Comparison of ENCODE assay signal across 1 cellular context in the genomic region with DNA sequence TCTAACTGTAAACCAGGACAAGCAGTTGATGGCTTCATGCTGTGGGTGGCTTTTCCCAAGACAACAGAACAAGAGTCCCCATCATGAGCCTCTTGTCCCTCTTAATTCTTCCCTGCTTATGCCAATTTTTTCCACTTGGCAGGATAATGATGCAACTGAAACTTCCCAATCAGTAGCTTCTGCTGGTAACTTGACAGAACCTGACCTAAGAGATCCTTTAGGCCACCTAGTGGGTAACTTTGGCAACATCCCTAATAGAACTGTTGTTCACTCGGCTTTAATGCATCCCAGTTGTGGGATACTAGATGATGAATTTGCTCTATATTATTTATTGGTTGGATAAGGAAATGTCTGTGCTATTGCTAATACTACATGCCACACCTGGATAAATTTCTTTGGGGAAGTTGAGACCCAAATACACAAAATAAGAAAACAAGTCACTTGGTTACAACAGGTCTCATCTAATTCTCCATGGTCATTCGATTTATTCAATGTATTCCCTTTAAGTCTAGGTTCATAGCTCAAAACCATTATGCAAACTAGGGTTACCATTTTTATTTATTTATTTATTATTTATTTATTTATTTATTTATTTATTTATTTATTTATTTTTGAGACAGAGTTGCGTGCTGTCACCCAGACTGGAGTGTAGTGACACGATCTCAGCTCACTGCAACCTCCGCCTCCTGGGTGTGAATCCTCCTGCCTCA.
TF ChIP-seq lines count a peak whose summit lies in the region.

No MANE protein-coding gene starts in this region.

TF ChIP-seq in HEK293, 187 proteins besides CTCF, POLR2A, EP300 and RAD21 (continued from another document and continues in another):
- TF ChIP-seq ZNF354C (tag by site-specific recombination; IDR thresholded peaks at IDR 0.05; ENCODE audit: borderline replicate concordance, low read depth) (0 out of 2 replicates have a peak, but pooled peaks have one; percentile 80), ZNF48 (tag by site-specific recombination; IDR thresholded peaks at IDR 0.05) (no peak), ZNF707 (tag by site-specific recombination; IDR thresholded peaks at IDR 0.05) (no peak), ZNF404 (tag by site-specific recombination; IDR thresholded peaks at IDR 0.05) (peak; percentile 93; the same call in 1 of the 2 replicates), GLI4 (tag by site-specific recombination; IDR thresholded peaks at IDR 0.05) (no peak), ZBTB17 (tag by site-specific recombination; IDR thresholded peaks at IDR 0.05) (no peak), ZNF274 (IDR thresholded peaks at IDR 0.05; ENCODE audit: low read length) (no peak), ZNF274 (tag by site-specific recombination; IDR thresholded peaks at IDR 0.05; ENCODE audit: borderline replicate concordance) (no peak), MZF1 (tag by site-specific recombination; IDR thresholded peaks at IDR 0.05; ENCODE audit: borderline replicate concordance) (no peak; the same call in 1 of the 2 replicates), ZNF777 (tag by site-specific recombination; IDR thresholded peaks at IDR 0.05; ENCODE audit: borderline replicate concordance) (no peak), ZXDB (tag by site-specific recombination; IDR thresholded peaks at IDR 0.05) (peak; percentile 84), ZNF768 (tag by site-specific recombination; IDR thresholded peaks at IDR 0.05) (no peak), SCRT2 (tag by site-specific recombination; IDR thresholded peaks at IDR 0.05) (0 out of 2 replicates have a peak, but pooled peaks have one; percentile 42), ZNF350 (tag by site-specific recombination; IDR thresholded peaks at IDR 0.05) (no peak), ZNF133 (tag by site-specific recombination; IDR thresholded peaks at IDR 0.05) (no peak), ZBTB7A (tag by site-specific recombination; IDR thresholded peaks at IDR 0.05; ENCODE audit: low read depth) (no peak), ZNF16 (tag by site-specific recombination; IDR thresholded peaks at IDR 0.05; ENCODE audit: low read depth) (no peak), ZNF423 (tag by site-specific recombination; IDR thresholded peaks at IDR 0.05) (no peak), BCL11A (tag by site-specific recombination; IDR thresholded peaks at IDR 0.05; ENCODE audit: low read depth) (no peak), SP3 (tag by site-specific recombination; IDR thresholded peaks at IDR 0.05) (no peak), ZNF629 (tag by site-specific recombination; IDR thresholded peaks at IDR 0.05) (peak; percentile 64; the same call in 1 of the 2 replicates), ZNF37A (tag by site-specific recombination; IDR thresholded peaks at IDR 0.05) (no peak), ZNF658 (tag by site-specific recombination; IDR thresholded peaks at IDR 0.05) (no peak), ZBTB21 (tag by site-specific recombination; IDR thresholded peaks at IDR 0.05) (peak; percentile 69; the same call in 1 of the 2 replicates), ZNF843 (tag by site-specific recombination; IDR thresholded peaks at IDR 0.05) (no peak), KLF1 (tag by site-specific recombination; IDR thresholded peaks at IDR 0.05) (no peak), HOXA7 (CRISPR knock-in tag; IDR thresholded peaks at IDR 0.05; ENCODE audit: borderline replicate concordance) (no peak)
- TF ChIP-seq, protein P1, sequence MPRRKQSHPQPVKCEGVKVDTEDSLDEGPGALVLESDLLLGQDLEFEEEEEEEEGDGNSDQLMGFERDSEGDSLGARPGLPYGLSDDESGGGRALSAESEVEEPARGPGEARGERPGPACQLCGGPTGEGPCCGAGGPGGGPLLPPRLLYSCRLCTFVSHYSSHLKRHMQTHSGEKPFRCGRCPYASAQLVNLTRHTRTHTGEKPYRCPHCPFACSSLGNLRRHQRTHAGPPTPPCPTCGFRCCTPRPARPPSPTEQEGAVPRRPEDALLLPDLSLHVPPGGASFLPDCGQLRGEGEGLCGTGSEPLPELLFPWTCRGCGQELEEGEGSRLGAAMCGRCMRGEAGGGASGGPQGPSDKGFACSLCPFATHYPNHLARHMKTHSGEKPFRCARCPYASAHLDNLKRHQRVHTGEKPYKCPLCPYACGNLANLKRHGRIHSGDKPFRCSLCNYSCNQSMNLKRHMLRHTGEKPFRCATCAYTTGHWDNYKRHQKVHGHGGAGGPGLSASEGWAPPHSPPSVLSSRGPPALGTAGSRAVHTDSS (tag by site-specific recombination; IDR thresholded peaks at IDR 0.05), result no peak
- TF ChIP-seq, protein P2, sequence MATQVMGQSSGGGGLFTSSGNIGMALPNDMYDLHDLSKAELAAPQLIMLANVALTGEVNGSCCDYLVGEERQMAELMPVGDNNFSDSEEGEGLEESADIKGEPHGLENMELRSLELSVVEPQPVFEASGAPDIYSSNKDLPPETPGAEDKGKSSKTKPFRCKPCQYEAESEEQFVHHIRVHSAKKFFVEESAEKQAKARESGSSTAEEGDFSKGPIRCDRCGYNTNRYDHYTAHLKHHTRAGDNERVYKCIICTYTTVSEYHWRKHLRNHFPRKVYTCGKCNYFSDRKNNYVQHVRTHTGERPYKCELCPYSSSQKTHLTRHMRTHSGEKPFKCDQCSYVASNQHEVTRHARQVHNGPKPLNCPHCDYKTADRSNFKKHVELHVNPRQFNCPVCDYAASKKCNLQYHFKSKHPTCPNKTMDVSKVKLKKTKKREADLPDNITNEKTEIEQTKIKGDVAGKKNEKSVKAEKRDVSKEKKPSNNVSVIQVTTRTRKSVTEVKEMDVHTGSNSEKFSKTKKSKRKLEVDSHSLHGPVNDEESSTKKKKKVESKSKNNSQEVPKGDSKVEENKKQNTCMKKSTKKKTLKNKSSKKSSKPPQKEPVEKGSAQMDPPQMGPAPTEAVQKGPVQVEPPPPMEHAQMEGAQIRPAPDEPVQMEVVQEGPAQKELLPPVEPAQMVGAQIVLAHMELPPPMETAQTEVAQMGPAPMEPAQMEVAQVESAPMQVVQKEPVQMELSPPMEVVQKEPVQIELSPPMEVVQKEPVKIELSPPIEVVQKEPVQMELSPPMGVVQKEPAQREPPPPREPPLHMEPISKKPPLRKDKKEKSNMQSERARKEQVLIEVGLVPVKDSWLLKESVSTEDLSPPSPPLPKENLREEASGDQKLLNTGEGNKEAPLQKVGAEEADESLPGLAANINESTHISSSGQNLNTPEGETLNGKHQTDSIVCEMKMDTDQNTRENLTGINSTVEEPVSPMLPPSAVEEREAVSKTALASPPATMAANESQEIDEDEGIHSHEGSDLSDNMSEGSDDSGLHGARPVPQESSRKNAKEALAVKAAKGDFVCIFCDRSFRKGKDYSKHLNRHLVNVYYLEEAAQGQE (tag by site-specific recombination; IDR thresholded peaks at IDR 0.05), result peak; percentile 86
- TF ChIP-seq, protein P3, sequence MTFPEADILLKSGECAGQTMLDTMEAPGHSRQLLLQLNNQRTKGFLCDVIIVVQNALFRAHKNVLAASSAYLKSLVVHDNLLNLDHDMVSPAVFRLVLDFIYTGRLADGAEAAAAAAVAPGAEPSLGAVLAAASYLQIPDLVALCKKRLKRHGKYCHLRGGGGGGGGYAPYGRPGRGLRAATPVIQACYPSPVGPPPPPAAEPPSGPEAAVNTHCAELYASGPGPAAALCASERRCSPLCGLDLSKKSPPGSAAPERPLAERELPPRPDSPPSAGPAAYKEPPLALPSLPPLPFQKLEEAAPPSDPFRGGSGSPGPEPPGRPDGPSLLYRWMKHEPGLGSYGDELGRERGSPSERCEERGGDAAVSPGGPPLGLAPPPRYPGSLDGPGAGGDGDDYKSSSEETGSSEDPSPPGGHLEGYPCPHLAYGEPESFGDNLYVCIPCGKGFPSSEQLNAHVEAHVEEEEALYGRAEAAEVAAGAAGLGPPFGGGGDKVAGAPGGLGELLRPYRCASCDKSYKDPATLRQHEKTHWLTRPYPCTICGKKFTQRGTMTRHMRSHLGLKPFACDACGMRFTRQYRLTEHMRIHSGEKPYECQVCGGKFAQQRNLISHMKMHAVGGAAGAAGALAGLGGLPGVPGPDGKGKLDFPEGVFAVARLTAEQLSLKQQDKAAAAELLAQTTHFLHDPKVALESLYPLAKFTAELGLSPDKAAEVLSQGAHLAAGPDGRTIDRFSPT (tag by site-specific recombination; IDR thresholded peaks at IDR 0.05), result no peak
- TF ChIP-seq, protein P4, sequence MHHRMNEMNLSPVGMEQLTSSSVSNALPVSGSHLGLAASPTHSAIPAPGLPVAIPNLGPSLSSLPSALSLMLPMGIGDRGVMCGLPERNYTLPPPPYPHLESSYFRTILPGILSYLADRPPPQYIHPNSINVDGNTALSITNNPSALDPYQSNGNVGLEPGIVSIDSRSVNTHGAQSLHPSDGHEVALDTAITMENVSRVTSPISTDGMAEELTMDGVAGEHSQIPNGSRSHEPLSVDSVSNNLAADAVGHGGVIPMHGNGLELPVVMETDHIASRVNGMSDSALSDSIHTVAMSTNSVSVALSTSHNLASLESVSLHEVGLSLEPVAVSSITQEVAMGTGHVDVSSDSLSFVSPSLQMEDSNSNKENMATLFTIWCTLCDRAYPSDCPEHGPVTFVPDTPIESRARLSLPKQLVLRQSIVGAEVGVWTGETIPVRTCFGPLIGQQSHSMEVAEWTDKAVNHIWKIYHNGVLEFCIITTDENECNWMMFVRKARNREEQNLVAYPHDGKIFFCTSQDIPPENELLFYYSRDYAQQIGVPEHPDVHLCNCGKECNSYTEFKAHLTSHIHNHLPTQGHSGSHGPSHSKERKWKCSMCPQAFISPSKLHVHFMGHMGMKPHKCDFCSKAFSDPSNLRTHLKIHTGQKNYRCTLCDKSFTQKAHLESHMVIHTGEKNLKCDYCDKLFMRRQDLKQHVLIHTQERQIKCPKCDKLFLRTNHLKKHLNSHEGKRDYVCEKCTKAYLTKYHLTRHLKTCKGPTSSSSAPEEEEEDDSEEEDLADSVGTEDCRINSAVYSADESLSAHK (tag by site-specific recombination; IDR thresholded peaks at IDR 0.05), result no peak
- TF ChIP-seq, protein P5, sequence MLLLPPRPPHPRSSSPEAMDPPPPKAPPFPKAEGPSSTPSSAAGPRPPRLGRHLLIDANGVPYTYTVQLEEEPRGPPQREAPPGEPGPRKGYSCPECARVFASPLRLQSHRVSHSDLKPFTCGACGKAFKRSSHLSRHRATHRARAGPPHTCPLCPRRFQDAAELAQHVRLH (tag by site-specific recombination; IDR thresholded peaks at IDR 0.05), result peak; percentile 64; the same call in 1 of the 2 replicates
- TF ChIP-seq, protein P6, sequence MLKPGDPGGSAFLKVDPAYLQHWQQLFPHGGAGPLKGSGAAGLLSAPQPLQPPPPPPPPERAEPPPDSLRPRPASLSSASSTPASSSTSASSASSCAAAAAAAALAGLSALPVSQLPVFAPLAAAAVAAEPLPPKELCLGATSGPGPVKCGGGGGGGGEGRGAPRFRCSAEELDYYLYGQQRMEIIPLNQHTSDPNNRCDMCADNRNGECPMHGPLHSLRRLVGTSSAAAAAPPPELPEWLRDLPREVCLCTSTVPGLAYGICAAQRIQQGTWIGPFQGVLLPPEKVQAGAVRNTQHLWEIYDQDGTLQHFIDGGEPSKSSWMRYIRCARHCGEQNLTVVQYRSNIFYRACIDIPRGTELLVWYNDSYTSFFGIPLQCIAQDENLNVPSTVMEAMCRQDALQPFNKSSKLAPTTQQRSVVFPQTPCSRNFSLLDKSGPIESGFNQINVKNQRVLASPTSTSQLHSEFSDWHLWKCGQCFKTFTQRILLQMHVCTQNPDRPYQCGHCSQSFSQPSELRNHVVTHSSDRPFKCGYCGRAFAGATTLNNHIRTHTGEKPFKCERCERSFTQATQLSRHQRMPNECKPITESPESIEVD (tag by site-specific recombination; IDR thresholded peaks at IDR 0.05), result no peak
- TF ChIP-seq, protein P7, sequence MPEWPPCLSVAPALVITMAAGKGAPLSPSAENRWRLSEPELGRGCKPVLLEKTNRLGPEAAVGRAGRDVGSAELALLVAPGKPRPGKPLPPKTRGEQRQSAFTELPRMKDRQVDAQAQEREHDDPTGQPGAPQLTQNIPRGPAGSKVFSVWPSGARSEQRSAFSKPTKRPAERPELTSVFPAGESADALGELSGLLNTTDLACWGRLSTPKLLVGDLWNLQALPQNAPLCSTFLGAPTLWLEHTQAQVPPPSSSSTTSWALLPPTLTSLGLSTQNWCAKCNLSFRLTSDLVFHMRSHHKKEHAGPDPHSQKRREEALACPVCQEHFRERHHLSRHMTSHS (tag by site-specific recombination; IDR thresholded peaks at IDR 0.05), result no peak
- TF ChIP-seq, protein P8, sequence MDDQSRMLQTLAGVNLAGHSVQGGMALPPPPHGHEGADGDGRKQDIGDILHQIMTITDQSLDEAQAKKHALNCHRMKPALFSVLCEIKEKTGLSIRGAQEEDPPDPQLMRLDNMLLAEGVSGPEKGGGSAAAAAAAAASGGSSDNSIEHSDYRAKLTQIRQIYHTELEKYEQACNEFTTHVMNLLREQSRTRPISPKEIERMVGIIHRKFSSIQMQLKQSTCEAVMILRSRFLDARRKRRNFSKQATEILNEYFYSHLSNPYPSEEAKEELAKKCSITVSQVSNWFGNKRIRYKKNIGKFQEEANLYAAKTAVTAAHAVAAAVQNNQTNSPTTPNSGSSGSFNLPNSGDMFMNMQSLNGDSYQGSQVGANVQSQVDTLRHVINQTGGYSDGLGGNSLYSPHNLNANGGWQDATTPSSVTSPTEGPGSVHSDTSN (CRISPR knock-in tag; IDR thresholded peaks at IDR 0.05), result no peak
- TF ChIP-seq, protein P9, sequence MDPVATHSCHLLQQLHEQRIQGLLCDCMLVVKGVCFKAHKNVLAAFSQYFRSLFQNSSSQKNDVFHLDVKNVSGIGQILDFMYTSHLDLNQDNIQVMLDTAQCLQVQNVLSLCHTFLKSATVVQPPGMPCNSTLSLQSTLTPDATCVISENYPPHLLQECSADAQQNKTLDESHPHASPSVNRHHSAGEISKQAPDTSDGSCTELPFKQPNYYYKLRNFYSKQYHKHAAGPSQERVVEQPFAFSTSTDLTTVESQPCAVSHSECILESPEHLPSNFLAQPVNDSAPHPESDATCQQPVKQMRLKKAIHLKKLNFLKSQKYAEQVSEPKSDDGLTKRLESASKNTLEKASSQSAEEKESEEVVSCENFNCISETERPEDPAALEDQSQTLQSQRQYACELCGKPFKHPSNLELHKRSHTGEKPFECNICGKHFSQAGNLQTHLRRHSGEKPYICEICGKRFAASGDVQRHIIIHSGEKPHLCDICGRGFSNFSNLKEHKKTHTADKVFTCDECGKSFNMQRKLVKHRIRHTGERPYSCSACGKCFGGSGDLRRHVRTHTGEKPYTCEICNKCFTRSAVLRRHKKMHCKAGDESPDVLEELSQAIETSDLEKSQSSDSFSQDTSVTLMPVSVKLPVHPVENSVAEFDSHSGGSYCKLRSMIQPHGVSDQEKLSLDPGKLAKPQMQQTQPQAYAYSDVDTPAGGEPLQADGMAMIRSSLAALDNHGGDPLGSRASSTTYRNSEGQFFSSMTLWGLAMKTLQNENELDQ (tag by site-specific recombination; IDR thresholded peaks at IDR 0.05; ENCODE audit: low read depth), result no peak
- TF ChIP-seq, protein P10, sequence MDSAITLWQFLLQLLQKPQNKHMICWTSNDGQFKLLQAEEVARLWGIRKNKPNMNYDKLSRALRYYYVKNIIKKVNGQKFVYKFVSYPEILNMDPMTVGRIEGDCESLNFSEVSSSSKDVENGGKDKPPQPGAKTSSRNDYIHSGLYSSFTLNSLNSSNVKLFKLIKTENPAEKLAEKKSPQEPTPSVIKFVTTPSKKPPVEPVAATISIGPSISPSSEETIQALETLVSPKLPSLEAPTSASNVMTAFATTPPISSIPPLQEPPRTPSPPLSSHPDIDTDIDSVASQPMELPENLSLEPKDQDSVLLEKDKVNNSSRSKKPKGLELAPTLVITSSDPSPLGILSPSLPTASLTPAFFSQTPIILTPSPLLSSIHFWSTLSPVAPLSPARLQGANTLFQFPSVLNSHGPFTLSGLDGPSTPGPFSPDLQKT (IDR thresholded peaks at IDR 0.05; ENCODE audit: borderline replicate concordance, low read depth, low read length), result no peak
